ENCODE assay signal across 31 cellular contexts in the genomic region with DNA sequence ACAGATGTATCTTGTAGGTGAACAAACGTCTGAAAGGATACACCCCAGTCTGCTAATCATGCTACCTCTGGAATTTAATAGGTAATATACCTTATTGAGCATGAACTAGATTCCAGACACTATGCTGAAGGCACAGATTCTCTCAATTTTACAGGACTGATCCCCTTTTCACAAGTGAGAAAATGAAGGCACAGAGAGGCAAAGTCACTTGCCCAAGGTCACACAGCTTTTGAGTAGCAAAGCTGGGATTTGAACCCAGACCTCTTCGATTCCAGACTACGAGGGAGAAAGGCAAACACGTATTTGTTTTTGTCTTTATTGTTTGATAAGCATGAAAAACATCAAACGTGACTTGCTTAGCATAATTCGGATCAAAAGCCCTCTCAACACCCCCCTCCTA.
"Had no signal": no experiment of that assay in that cellular context is flagged by ENCODE, and none has a peak within 500 bp of the region (broad histone marks: within the 10 kb centered on the region; RNA-seq: fewer than 3 reads in every experiment).

No MANE protein-coding gene starts in this region.

- H3K27ac Mint-ChIP-seq: naive thymus-derived CD8-positive, alpha-beta T cell; nephron; neural progenitor cell; progenitor cell of endocrine pancreas; stimulated activated memory B cell treated with anti-CD40 and anti-IgM and Interleukin-4, amounts not matched to agents 10 μg/mL and 1 μg/mL and 100 μg/mL, for 72 hours; stimulated activated naive CD8-positive, alpha-beta T cell treated with anti-CD3 and anti-CD28 coated beads, Interleukin-15, amount 100 ng/mL, for 72 hours; type B pancreatic cell had no signal

- H3K9ac ChIP-seq: neural progenitor cell, parathyroid adenoma had no signal

- H3K9me3 Mint-ChIP-seq: naive thymus-derived CD8-positive, alpha-beta T cell; nephron; neural progenitor cell; stimulated activated memory B cell treated with anti-CD40 and anti-IgM and Interleukin-4, amounts not matched to agents 10 μg/mL and 1 μg/mL and 100 μg/mL, for 72 hours; stimulated activated naive CD8-positive, alpha-beta T cell treated with anti-CD3 and anti-CD28 coated beads, Interleukin-15, amount 100 ng/mL, for 72 hours; type B pancreatic cell had no signal

- H3K4me2 ChIP-seq: neural progenitor cell, smooth muscle cell had no signal

- H3K79me2 ChIP-seq: parathyroid adenoma had no signal

- H3K4me3 Mint-ChIP-seq: naive thymus-derived CD8-positive, alpha-beta T cell; nephron; neural progenitor cell; stimulated activated memory B cell treated with anti-CD40 and anti-IgM and Interleukin-4, amounts not matched to agents 10 μg/mL and 1 μg/mL and 100 μg/mL, for 72 hours; stimulated activated naive CD8-positive, alpha-beta T cell treated with anti-CD3 and anti-CD28 coated beads, Interleukin-15, amount 100 ng/mL, for 72 hours; type B pancreatic cell had no signal

- H3K36me3 ChIP-seq: neural progenitor cell, ovary, spleen, suprapubic skin, tibial artery, transverse colon, upper lobe of right lung, uterus had no signal

- H3K27me3 ChIP-seq: neural progenitor cell, ovary, suprapubic skin, testis, tibial artery, transverse colon, upper lobe of right lung, uterus had no signal

- H3K27ac ChIP-seq: neural progenitor cell, ovary, parathyroid adenoma, psoas muscle, skin epidermis, spleen, suprapubic skin, testis, tibial artery, transverse colon, upper lobe of right lung, uterus had no signal

- H3K36me3 Mint-ChIP-seq: naive thymus-derived CD8-positive, alpha-beta T cell; neural progenitor cell; stimulated activated memory B cell treated with anti-CD40 and anti-IgM and Interleukin-4, amounts not matched to agents 10 μg/mL and 1 μg/mL and 100 μg/mL, for 72 hours; type B pancreatic cell had no signal

- H3K4me3 ChIP-seq: neural progenitor cell, ovary, psoas muscle, skin epidermis, smooth muscle cell, spleen, suprapubic skin, testis, tibial artery, transverse colon, upper lobe of right lung, uterus had no signal

- ATAC-seq: naive thymus-derived CD8-positive, alpha-beta T cell; psoas muscle; right cardiac atrium; sciatic nerve; stimulated activated memory B cell treated with anti-CD40 and anti-IgM and Interleukin-4, amounts not matched to agents 10 μg/mL and 1 μg/mL and 100 μg/mL, for 72 hours; stimulated activated naive CD8-positive, alpha-beta T cell treated with anti-CD3 and anti-CD28 coated beads, Interleukin-15, amount 100 ng/mL, for 72 hours; stimulated activated naive CD8-positive, alpha-beta T cell treated with anti-CD3 and anti-CD28 coated beads, Interleukin-15, Interleukin-2, amounts not matched to agents 100 U/mL and 50 U/mL, for 24 hours; upper lobe of right lung had no signal

- DNase-seq: occipital lobe; ovary; posterior cingulate gyrus; psoas muscle; right cardiac atrium; stimulated activated CD4-positive, alpha-beta T cell treated with anti-CD3 and anti-CD28 coated beads, Interleukin-12 subunit alpha, Interleukin-12 subunit beta, amount 100 ng/mL, for 4 hours; stimulated activated CD4-positive, alpha-beta T cell treated with anti-CD3 and anti-CD28 coated beads, Interleukin-1b, Interleukin-23, amount 100 ng/mL, for 48 hours; stimulated activated CD4-positive, alpha-beta T cell treated with anti-CD3 and anti-CD28 coated beads, Interleukin-4, amount 100 ng/mL, for 1 hour; stimulated activated CD4-positive, alpha-beta T cell treated with anti-CD3 and anti-CD28 coated beads, Interleukin-4, amount 100 ng/mL, for 4 hours; stimulated activated CD8-positive, alpha-beta memory T cell treated with anti-CD3 and anti-CD28 coated beads, Interleukin-4, amount 100 ng/mL, for 48 hours; stimulated activated naive CD4-positive, alpha-beta T cell; stimulated activated naive CD8-positive, alpha-beta T cell treated with anti-CD3 and anti-CD28 coated beads, Interleukin-15, amount 100 ng/mL, for 72 hours; stimulated activated naive CD8-positive, alpha-beta T cell treated with anti-CD3 and anti-CD28 coated beads, Interleukin-15, Interleukin-2, amounts not matched to agents 100 U/mL and 50 U/mL, for 24 hours; substantia nigra; testis; tibial artery; upper lobe of right lung; uterus had no signal

- H2AFZ ChIP-seq: neural progenitor cell, parathyroid adenoma had no signal

- H3K9me3 ChIP-seq: ovary, psoas muscle, spleen, suprapubic skin, testis, tibial artery, transverse colon, upper lobe of right lung, uterus had no signal
